Comparison of ENCODE assay signal across 8 cellular contexts in the genomic region with DNA sequence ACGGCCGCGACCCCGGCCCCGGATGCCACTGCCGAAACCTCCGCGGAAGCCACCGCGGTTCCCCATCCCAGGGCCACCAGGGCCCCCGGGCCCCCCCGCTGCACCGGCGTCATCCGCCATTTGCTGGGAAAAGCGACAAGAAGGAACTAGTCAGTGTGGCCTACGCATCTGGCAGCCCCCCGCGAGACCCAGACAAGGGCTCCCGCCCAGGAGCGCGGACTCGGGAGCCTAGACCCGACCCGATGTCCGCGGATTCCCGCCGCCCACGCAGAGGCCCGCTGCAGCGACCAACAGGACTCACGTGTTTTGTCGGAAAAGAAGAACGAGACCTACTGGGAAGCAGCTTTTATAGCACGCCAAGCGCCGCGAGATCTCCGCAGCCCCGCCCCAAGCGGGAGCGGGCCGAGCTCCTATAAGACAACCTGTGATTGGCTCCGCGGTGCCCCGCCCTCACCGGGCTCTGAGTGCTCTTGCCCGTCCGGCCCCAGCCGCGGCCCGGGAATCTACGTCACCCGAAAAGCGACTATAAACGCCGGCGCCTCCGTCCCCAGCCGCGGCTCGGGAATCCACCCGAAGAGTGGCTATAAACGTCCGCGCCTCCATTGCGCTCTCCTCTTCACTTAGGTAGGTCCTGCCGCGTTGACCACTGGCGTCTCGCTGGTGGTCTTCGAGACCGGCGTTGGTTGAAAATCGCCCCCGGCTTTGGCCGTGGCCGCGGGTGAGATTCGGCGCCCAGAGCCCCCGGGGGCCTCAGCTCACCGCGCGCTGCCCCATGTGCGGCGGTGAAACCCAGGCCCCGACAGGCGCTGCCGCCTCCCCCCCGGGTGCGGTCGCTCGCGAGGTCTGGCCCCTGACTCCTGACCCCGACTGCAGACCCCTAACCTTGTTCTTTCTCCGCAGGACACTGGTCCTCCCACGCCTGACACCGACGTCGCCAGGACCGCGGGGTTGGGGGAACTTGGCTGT. TPM values are rescaled to one million over a fixed set of nuclear protein-coding genes. Genes with fewer than 3 reads are reported as not detected.
A peak's percentile ranks its signal among the peaks of the same experiment; 100 is the strongest.
DNase-seq lines count a peak whose midpoint lies in the region; ATAC-seq and TF ChIP-seq lines count a peak whose summit lies in the region.

A gene (minus strand): TSS at position 321 of the 966 bp plus-strand sequence. CDS start 201 bp downstream, at position 120.

- H3K27ac Mint-ChIP-seq in activated CD4-positive, alpha-beta T cell treated with anti-CD3 and anti-CD28 coated beads, Interleukin-2, amount 10 ng/mL, durations not matched to agents 7 days and 5 days = peak within 1 kb of the TSS; percentile 96

- H3K4me3 ChIP-seq in BJ (ENCODE audit: low read depth, low read length) (peak within 1 kb of the TSS; percentile 92), coronary artery (peak within 1 kb of the TSS; percentile 99)

- no peaks in the 10 kb centered on the region for H3K27me3 ChIP-seq in BJ (ENCODE audit: control insufficient read depth, insufficient read depth, low read length)

- peak within 1 kb of the TSS; percentile 96 to 98 for H3K27ac ChIP-seq in coronary artery

- H3K27me3 Mint-ChIP-seq in activated CD4-positive, alpha-beta T cell treated with anti-CD3 and anti-CD28 coated beads, Interleukin-2, amount 10 ng/mL, durations not matched to agents 7 days and 5 days = no peaks in the 10 kb centered on the region

- peaks cover 17% of the 10 kb centered on the region for H3K36me3 ChIP-seq in BJ (ENCODE audit: control insufficient read depth, insufficient read depth, low read length)

- CTCF ChIA-PET in BJ (lab: Yijun Ruan, JAX) = interaction anchor here (1.1 to 1.4 kb wide), 4 partner anchors 10 to 56 kb away, joined by 3 to 7 read pairs (median 4); a partner anchor contains a TSS
- CTCF ChIA-PET in activated CD4-positive, alpha-beta T cell treated with anti-CD3 and anti-CD28 coated beads, Interleukin-2, amount 10 ng/mL, durations not matched to agents 7 days and 5 days (lab: Charles Lee) = interaction anchor here (0.7 to 1.4 kb wide), 6 partner anchors 12 to 191 kb away, joined by 3 to 7 read pairs (median 4); a partner anchor contains a TSS

- DNase-seq in BJ (ENCODE audit: low read depth) = peak; percentile 86
- peak; percentile 99 for DNase-seq in NCI-H69 (lab: John Stamatoyannopoulos, UW)
- peak; percentile 99 for DNase-seq in activated CD4-positive, alpha-beta T cell treated with anti-CD3 and anti-CD28 coated beads, Interleukin-2, amount 10 ng/mL, durations not matched to agents 7 days and 5 days
- DNase-seq in coronary artery (ENCODE audit: low spot score) = peak; percentile 99
- DNase-seq in left kidney (ENCODE audit: low read depth, low spot score) = peak; percentile 100
- peak; percentile 98 to 99 for DNase-seq in stimulated activated CD4-positive, alpha-beta T cell treated with anti-CD3 and anti-CD28 coated beads, Interleukin-2, amount 100 ng/mL, for 24 hours

- H3K9me3 Mint-ChIP-seq in activated CD4-positive, alpha-beta T cell treated with anti-CD3 and anti-CD28 coated beads, Interleukin-2, amount 10 ng/mL, durations not matched to agents 7 days and 5 days = no peaks in the 10 kb centered on the region

- TF ChIP-seq CTCF in BJ (IDR thresholded peaks at IDR 0.05; ENCODE audit: insufficient read depth, low read depth, low read length) (no peak; the same call in 1 of the 2 replicates), coronary artery (IDR thresholded peaks at IDR 0.05) (no peak)

- H3K4me1 Mint-ChIP-seq in activated CD4-positive, alpha-beta T cell treated with anti-CD3 and anti-CD28 coated beads, Interleukin-2, amount 10 ng/mL, durations not matched to agents 7 days and 5 days = peaks cover 45% of the 10 kb centered on the region

- H3K4me3 Mint-ChIP-seq in activated CD4-positive, alpha-beta T cell treated with anti-CD3 and anti-CD28 coated beads, Interleukin-2, amount 10 ng/mL, durations not matched to agents 7 days and 5 days = peak within 1 kb of the TSS; percentile 81

- POLR2A ChIA-PET in BJ (lab: Charles Lee) = interaction anchor here (0.6 to 1.0 kb wide), 8 partner anchors 20 to 191 kb away, joined by 3 to 15 read pairs (median 8); a partner anchor contains a TSS
- POLR2A ChIA-PET in activated CD4-positive, alpha-beta T cell treated with anti-CD3 and anti-CD28 coated beads, Interleukin-2, amount 10 ng/mL, durations not matched to agents 7 days and 5 days (lab: Charles Lee) = interaction anchor here (0.6 to 1.3 kb wide), 6 partner anchors 9 to 521 kb away, joined by 3 to 8 read pairs (median 3); a partner anchor contains a TSS

- ATAC-seq in GM19328 (IDR thresholded peaks at IDR 0.05; ENCODE audit: unreplicated experiment) = peak; percentile 63
- ATAC-seq in HG03520 (IDR thresholded peaks at IDR 0.05; ENCODE audit: unreplicated experiment) = peak; percentile 81

- H3K36me3 Mint-ChIP-seq in activated CD4-positive, alpha-beta T cell treated with anti-CD3 and anti-CD28 coated beads, Interleukin-2, amount 10 ng/mL, durations not matched to agents 7 days and 5 days (ENCODE audit: low read depth) = peaks cover 40% of the 10 kb centered on the region

RNA-seq across cellular contexts. Expression of the gene that starts here (rescaled TPM):
- polyA plus RNA-seq in BJ (2011; rRNA removed) = 3,098 and 4,041 TPM in 2 replicates
- 2,585 and 4,088 TPM in 2 replicates for polyA minus RNA-seq in BJ (2011; rRNA and poly(A)+ RNA removed)
- 1,000 to 10,000 TPM; 2,564 to 2,882 TPM for total RNA-seq in activated CD4-positive, alpha-beta T cell treated with anti-CD3 and anti-CD28 coated beads, Interleukin-2, amount 10 ng/mL, durations not matched to agents 7 days and 5 days

Comparison
In these comparisons a context has a peak if more than half of its experiments do, and no peak if none do; other contexts are left out.
1. Peak in every context shown above with its lines: DNase-seq, ATAC-seq, H3K4me3 ChIP-seq and H3K27ac ChIP-seq.